18 cellular contexts compared by ENCODE assay signal in the genomic region with DNA sequence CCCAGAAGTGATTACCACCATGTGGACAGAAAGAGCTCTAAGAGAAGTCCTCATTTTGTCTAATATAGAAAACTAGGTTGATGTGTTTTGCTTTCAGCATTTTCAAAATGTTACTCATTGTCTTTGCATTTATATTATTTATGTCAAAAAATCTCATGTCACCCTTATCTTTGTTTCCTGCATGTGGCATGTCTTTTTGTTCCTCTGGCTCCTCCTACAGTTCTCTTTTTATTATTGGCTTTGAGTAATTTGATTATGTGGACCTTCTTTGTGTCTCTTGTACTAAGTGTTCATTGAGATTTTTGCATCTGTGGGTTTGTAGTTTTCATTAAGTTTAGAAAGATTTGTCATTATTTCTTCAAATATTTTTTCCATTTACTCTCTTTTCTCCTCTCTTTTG. TPM values are rescaled to one million over a fixed set of nuclear protein-coding genes. Genes with fewer than 3 reads are reported as not detected.
DNase-seq lines count a peak whose midpoint lies in the region; ATAC-seq, FAIRE-seq and TF ChIP-seq lines count a peak whose summit lies in the region.
"Had no signal": no experiment of that assay in that cellular context is flagged by ENCODE, and none has a peak within 500 bp of the region (broad histone marks: within the 10 kb centered on the region; RNA-seq: fewer than 3 reads in every experiment).

No MANE protein-coding gene starts in this region.

- FAIRE-seq in K562 (lab: Jason Lieb, UNC), result peak; percentile 19
- FAIRE-seq: GM19239 had no signal

- peak; percentile 7 for DNase-seq in ELR (ENCODE audit: low read depth)
- DNase-seq in K562 (ENCODE audit: extremely low read depth in 1 of 4, low spot score in 3 of 4), result no peak
- DNase-seq in activated naive CD4-positive, alpha-beta T cell treated with anti-CD3 and anti-CD28 coated beads, Interleukin-2, amount 50 U/mL, for 16 hours, result no peak
- DNase-seq in medulla oblongata (ENCODE audit: extremely low spot score), result no peak
- no peak for DNase-seq in AML-193 (lab: John Stamatoyannopoulos, UW)
- no peak for DNase-seq in NCI-H226
- DNase-seq: activated CD4-positive, alpha-beta memory T cell treated with anti-CD3 and anti-CD28 coated beads for 36 hours; activated T-cell treated with anti-CD3 and anti-CD28 coated beads, Interleukin-2, amount 50 U/mL, for 1 hour; body of pancreas; H7; left colon; NCI-H1930; NCI-H446 treated with DMSO at 0.1 percent for 48 hours; stimulated activated CD4-positive, alpha-beta T cell treated with anti-CD3 and anti-CD28 coated beads, Interleukin-15, amount 100 ng/mL, for 24 hours had no signal

- H3K4me1 ChIP-seq in K562 (replicated peaks in 1 of 2; ENCODE audit: control insufficient read depth in 2 of 2, insufficient read depth in 2 of 2, low read length in 2 of 2) (no peaks in the 10 kb centered on the region; a peak in 1 of 5 replicates), liver (ENCODE audit: control insufficient read depth in 4 of 4, insufficient read depth in 4 of 4, low read length in 3 of 4) (no peaks in the 10 kb centered on the region)

- H3K36me3 ChIP-seq in K562 (ENCODE audit: control insufficient read depth, insufficient read depth, low read length) (no peaks in the 10 kb centered on the region), liver (ENCODE audit: control insufficient read depth in 4 of 4, insufficient read depth in 3 of 4, low read depth in 1 of 4, low read length in 3 of 4) (no peaks in the 10 kb centered on the region)

- in situ Hi-C loops in K562 (cut with MboI), result no loop called here

- no peaks in the 10 kb centered on the region for H3K9me3 ChIP-seq in K562 (replicated peaks; ENCODE audit: control insufficient read depth, insufficient read depth, low read depth, low read length)
- H3K9me3 ChIP-seq in liver (ENCODE audit: control insufficient read depth in 4 of 4, low read length in 3 of 4), result no peaks in the 10 kb centered on the region
- H3K9me3 ChIP-seq: body of pancreas had no signal

- no peak overlapping the region for H3K4me2 ChIP-seq in K562 (ENCODE audit: insufficient read depth, low read length)

- H3K27ac ChIP-seq in K562 (ENCODE audit: extremely low read depth, low read depth, low read length), result no peak overlapping the region
- no peak overlapping the region for H3K27ac ChIP-seq in liver (ENCODE audit: low read depth in 1 of 2, low read length in 2 of 2)
- H3K27ac ChIP-seq: body of pancreas, SK-N-MC had no signal

- no peak overlapping the region for H2AFZ ChIP-seq in K562 (ENCODE audit: low read depth, low read length)

- CTCF ChIA-PET in K562 (lab: Yijun Ruan, JAX; ENCODE audit: low intra/inter-chr PET ratio), result no interaction called here

- no peak for ATAC-seq in K562
- ATAC-seq: body of pancreas, left colon had no signal

- no peaks in the 10 kb centered on the region for H3K79me2 ChIP-seq in K562 (ENCODE audit: control insufficient read depth, insufficient read depth, low read length)

- intact Hi-C loops in K562 (cut with micrococcal nuclease), result loop anchor here (10.0 kb wide), 1 partner anchor 125 kb away; a partner anchor contains a TSS

- TF ChIP-seq POLR2A in K562 (conservative IDR thresholded peaks at IDR 0.05), result no peak

- no peak for TF ChIP-seq EP300 in K562 (IDR thresholded peaks at IDR 0.05; ENCODE audit: low read length)

- no peaks in the 10 kb centered on the region for H4K20me1 ChIP-seq in K562 (replicated peaks; ENCODE audit: control insufficient read depth, insufficient read depth, low read length)

- H3K27me3 ChIP-seq in K562 (ENCODE audit: control insufficient read depth in 2 of 2, insufficient read depth in 2 of 2, low read length in 2 of 2), result no peaks in the 10 kb centered on the region
- no peaks in the 10 kb centered on the region for H3K27me3 ChIP-seq in liver (ENCODE audit: control insufficient read depth in 4 of 4, insufficient read depth in 4 of 4, low read length in 3 of 4)
- H3K27me3 ChIP-seq: body of pancreas had no signal

- POLR2A ChIA-PET in K562 (lab: Yijun Ruan, JAX), result no interaction called here

- TF ChIP-seq CTCF in LNCAP (IDR thresholded peaks at IDR 0.05) (peak; percentile 12; the same call in 1 of the 2 replicates), K562 (IDR thresholded peaks at IDR 0.05 in 2 of 3, conservative IDR thresholded peaks at IDR 0.05 in 1 of 3; ENCODE audit: insufficient read depth in 2 of 3, low read depth in 1 of 3, low read length in 3 of 3) (peak in 2 of 3 experiments; percentile 14 to 44; a peak in 2 of 6 replicates), liver (IDR thresholded peaks at IDR 0.05; ENCODE audit: low read depth, low read length, missing input control) (no peak)

- H3K9ac ChIP-seq in K562 (ENCODE audit: insufficient read depth in 1 of 2, low read depth in 2 of 2, low read length in 2 of 2), result no peak overlapping the region
- H3K9ac ChIP-seq in liver (ENCODE audit: low read depth in 1 of 2, low read length in 2 of 2), result no peak overlapping the region

- TF ChIP-seq RAD21 in K562 (CRISPR knock-in tag; conservative IDR thresholded peaks at IDR 0.05 in 1 of 2, IDR thresholded peaks at IDR 0.05 in 1 of 2), result peak in 1 of 2 experiments; percentile 57; a peak in 2 of 4 replicates
- TF ChIP-seq RAD21 in liver (IDR thresholded peaks at IDR 0.05), result peak; percentile 4 to 33

- H3K9me1 ChIP-seq in K562 (ENCODE audit: control insufficient read depth, insufficient read depth, low read length), result no peaks in the 10 kb centered on the region

- no TSS peak for BruUV-seq in K562 (replicated peaks; lab: Mats Ljungman, UMichigan)

- H3K4me3 ChIP-seq in K562 (no peak overlapping the region), liver (ENCODE audit: low read depth in 1 of 3, low read length in 3 of 3) (no peak overlapping the region)
- H3K4me3 ChIP-seq: body of pancreas, SK-N-MC had no signal

TF ChIP-seq in K562, 482 proteins besides CTCF, POLR2A, EP300 and RAD21 (continues in another document):
- TF ChIP-seq KLF16 (IDR thresholded peaks at IDR 0.05) (no peak), TGIF2 (CRISPR knock-in tag; IDR thresholded peaks at IDR 0.05) (no peak), TBL1XR1 (IDR thresholded peaks at IDR 0.05; ENCODE audit: low read length in 2 of 2) (no peak), BCL6 (CRISPR knock-in tag; IDR thresholded peaks at IDR 0.05) (no peak), ETV1 (tag; conservative IDR thresholded peaks at IDR 0.05; ENCODE audit: low read depth) (no peak), XRCC3 (IDR thresholded peaks at IDR 0.05) (no peak), SMAD1 (IDR thresholded peaks at IDR 0.05; ENCODE audit: low read depth, low read length, partially characterized antibody) (no peak), HNRNPH1 (optimal IDR thresholded peaks at IDR 0.05; ENCODE audit: low read depth, low read length) (no peak)
- TF ChIP-seq, protein P1, sequence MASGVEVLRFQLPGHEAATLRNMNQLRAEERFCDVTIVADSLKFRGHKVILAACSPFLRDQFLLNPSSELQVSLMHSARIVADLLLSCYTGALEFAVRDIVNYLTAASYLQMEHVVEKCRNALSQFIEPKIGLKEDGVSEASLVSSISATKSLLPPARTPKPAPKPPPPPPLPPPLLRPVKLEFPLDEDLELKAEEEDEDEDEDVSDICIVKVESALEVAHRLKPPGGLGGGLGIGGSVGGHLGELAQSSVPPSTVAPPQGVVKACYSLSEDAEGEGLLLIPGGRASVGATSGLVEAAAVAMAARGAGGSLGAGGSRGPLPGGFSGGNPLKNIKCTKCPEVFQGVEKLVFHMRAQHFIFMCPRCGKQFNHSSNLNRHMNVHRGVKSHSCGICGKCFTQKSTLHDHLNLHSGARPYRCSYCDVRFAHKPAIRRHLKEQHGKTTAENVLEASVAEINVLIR (CRISPR knock-in tag; IDR thresholded peaks at IDR 0.05), result no peak

TF ChIP-seq in liver, 16 proteins besides CTCF, POLR2A, EP300 and RAD21:
- TF ChIP-seq RXRA (IDR thresholded peaks at IDR 0.05) (no peak), JUND (IDR thresholded peaks at IDR 0.05) (no peak)

RNA-seq across cellular contexts. Expression of a gene that starts 58.8 kb away (rescaled TPM):
- total RNA-seq in K562 (2011; cell fraction: chromatin; rRNA removed; ENCODE audit: low replicate concordance), result 2.5 and 10.5 TPM in 2 replicates
- total RNA-seq in K562 (2011; cell fraction: nucleolus; rRNA removed), result 2.8 and 3.4 TPM in 2 replicates
- 5.0 and 13.4 TPM in 2 replicates for total RNA-seq in K562 (2011; cell fraction: nucleoplasm; rRNA removed)
- 15.3 and 15.6 TPM in 2 replicates for total RNA-seq in K562 (2014; rRNA removed)
- 28.0 and 28.3 TPM in 2 replicates for total RNA-seq in K562 (2014; rRNA removed; fragmentation: Illumina TruSeq; extraction: Trizol)
- total RNA-seq in K562 (2015; rRNA removed; fragmentation: Illumina TruSeq; extraction: Trizol), result 25.0 and 26.3 TPM in 2 replicates
- total RNA-seq in K562 (2021), result 13.1 and 16.3 TPM in 2 replicates
- 30.3 and 37.8 TPM in 2 replicates for polyA plus RNA-seq in K562 (2011; rRNA removed)
- polyA plus RNA-seq in K562 (2011; cell fraction: cytosol; rRNA removed), result 12.9 and 20.7 TPM in 2 replicates
- polyA plus RNA-seq in K562 (2011; cell fraction: nucleus; rRNA removed), result 4.8 and 7.1 TPM in 2 replicates
- polyA plus RNA-seq in K562 (2012), result 24.2 and 24.8 TPM in 2 replicates
- 24.2 and 28.4 TPM in 2 replicates for polyA plus RNA-seq in K562 (2014; fragmentation: Illumina TruSeq; extraction: Trizol)
- 10 to 100 TPM; 32.6 to 35.3 TPM for polyA plus RNA-seq in K562 (2014; fragmentation: Nextera tagmentation; extraction: Ambion mirVana)
- 32.1 and 34.3 TPM in 2 replicates for polyA plus RNA-seq in K562 (2014; rRNA removed)
- 6.1 and 7.4 TPM in 2 replicates for polyA minus RNA-seq in K562 (2011; rRNA and poly(A)+ RNA removed)
- polyA minus RNA-seq in K562 (2011; cell fraction: cytosol; rRNA and poly(A)+ RNA removed), result 2.8 and 3.1 TPM in 2 replicates
- polyA minus RNA-seq in K562 (2011; cell fraction: nucleus; rRNA and poly(A)+ RNA removed), result 1.6 and 3.2 TPM in 2 replicates
- 10 to 100 TPM; 15.9 to 20.2 TPM for total RNA-seq in liver
- polyA plus RNA-seq in liver, result 10 to 100 TPM; 22.4 to 24.3 TPM
